In the genomic region with DNA sequence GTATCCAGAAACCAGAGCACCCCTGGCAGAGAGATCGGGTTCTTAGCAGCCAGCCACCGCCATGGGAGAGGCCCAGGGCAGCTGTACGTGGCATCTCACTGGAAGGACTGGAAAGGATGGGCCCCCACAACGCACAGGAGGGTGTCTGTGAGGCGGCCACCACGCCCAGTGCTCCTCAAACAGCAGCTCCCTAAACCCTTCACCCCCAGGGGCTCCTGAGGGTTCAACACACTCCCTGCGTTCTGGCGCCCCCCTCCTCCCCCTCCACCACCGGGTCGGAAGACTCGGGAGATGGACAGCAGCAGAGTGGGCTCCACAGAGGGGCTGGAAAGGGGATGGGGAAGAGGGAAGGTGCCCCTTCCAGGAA, we compare ENCODE assay signal across 9 cellular contexts. TPM values are rescaled to one million over a fixed set of nuclear protein-coding genes. Genes with fewer than 3 reads are reported as not detected.
DNase-seq lines count a peak whose midpoint lies in the region; ATAC-seq and TF ChIP-seq lines count a peak whose summit lies in the region.
"Had no signal": no experiment of that assay in that cellular context is flagged by ENCODE, and none has a peak within 500 bp of the region (broad histone marks: within the 10 kb centered on the region; RNA-seq: fewer than 3 reads in every experiment).

No MANE protein-coding gene starts in this region.

- H3K4me3 ChIP-seq in DOHH2 (ENCODE audit: low read length), result peak overlapping the region; percentile 94
- H3K4me3 ChIP-seq in colonic mucosa, result peak overlapping the region; percentile 30
- peak overlapping the region; percentile 48 for H3K4me3 ChIP-seq in ovary

- WGBS in ovary, 3 donors, result 22 to 35% (median 31%) methylated on average over 11 of the region's 11 CpGs

- TF ChIP-seq CTCF in DOHH2 (IDR thresholded peaks at IDR 0.05; ENCODE audit: low read depth, low read length, poor library complexity, severe bottlenecking) (no peak), colonic mucosa (IDR thresholded peaks at IDR 0.05) (no peak), ovary (IDR thresholded peaks at IDR 0.05) (no peak)

- no peaks in the 10 kb centered on the region for H3K9me2 ChIP-seq in DOHH2 (replicated peaks; ENCODE audit: control insufficient read depth, low read length)

- H3K4me1 ChIP-seq in DOHH2 (ENCODE audit: control insufficient read depth, low read length) (peaks cover 27% of the 10 kb centered on the region), colonic mucosa (no peaks in the 10 kb centered on the region), ovary (ENCODE audit: insufficient read depth) (peaks cover 4% of the 10 kb centered on the region)

- peak overlapping the region in 1 of 2 donors; percentile 12 for H3K9ac ChIP-seq in colonic mucosa (ENCODE audit: low read depth in 2 of 2, low read length in 2 of 2)

- H3K27ac ChIP-seq in DOHH2 (ENCODE audit: low read depth, low read length) (0 out of 2 replicates have a peak overlapping the region, but pooled peaks have one; percentile 17), colonic mucosa (no peak overlapping the region), ovary (peak overlapping the region; percentile 51 to 57)

- H3K27me3 ChIP-seq in DOHH2 (ENCODE audit: control insufficient read depth, low read length), result no peaks in the 10 kb centered on the region
- H3K27me3 ChIP-seq in colonic mucosa, result peaks cover 24% of the 10 kb centered on the region
- H3K27me3 ChIP-seq in ovary, result no peaks in the 10 kb centered on the region

- H3K4me2 ChIP-seq in DOHH2 (ENCODE audit: low read length), result peak overlapping the region; percentile 94

- TF ChIP-seq EP300 in ovary (IDR thresholded peaks at IDR 0.05), result no peak

- ATAC-seq in HG03520 (IDR thresholded peaks at IDR 0.05; ENCODE audit: unreplicated experiment) (no peak), GM19324 (IDR thresholded peaks at IDR 0.05; ENCODE audit: low FRiP score, unreplicated experiment) (no peak)

- H3K9me3 ChIP-seq in DOHH2 (ENCODE audit: control insufficient read depth, insufficient read depth, low read length), result no peaks in the 10 kb centered on the region
- no peaks in the 10 kb centered on the region for H3K9me3 ChIP-seq in colonic mucosa
- no peaks in the 10 kb centered on the region for H3K9me3 ChIP-seq in ovary

- intact Hi-C loops in colonic mucosa (cut with DNase I), result no loop called here
- intact Hi-C loops in ovary (cut with DNase I), result no loop called here

- H3K36me3 ChIP-seq in DOHH2 (ENCODE audit: control insufficient read depth, low read length), result peaks cover 38% of the 10 kb centered on the region
- H3K36me3 ChIP-seq in colonic mucosa, result no peaks in the 10 kb centered on the region
- no peaks in the 10 kb centered on the region for H3K36me3 ChIP-seq in ovary

- peaks cover 31% of the 10 kb centered on the region for H3K79me2 ChIP-seq in DOHH2 (ENCODE audit: control insufficient read depth, low read length)

- no peaks in the 10 kb centered on the region for H3F3A ChIP-seq in DOHH2 (ENCODE audit: control insufficient read depth, insufficient read depth)

- 0 out of 2 replicates have a peak, but pooled peaks cover 3% of the 10 kb centered on the region for H4K20me1 ChIP-seq in DOHH2 (ENCODE audit: control insufficient read depth, insufficient read depth, low read depth, low read length)

- DNase-seq in NCI-H69 (lab: John Stamatoyannopoulos, UW) (peak; percentile 55), colonic mucosa (no peak), ovary (no peak), NCI-H82 treated with DMSO at 0.1 percent for 48 hours (lab: John Stamatoyannopoulos, UW; ENCODE audit: unreplicated experiment) (no peak)
- DNase-seq in stimulated activated CD4-positive, alpha-beta T cell treated with anti-CD3 and anti-CD28 coated beads, Interleukin-2, amount 100 ng/mL, for 24 hours, result no peak
- DNase-seq: KBM-7 had no signal

- no peak for TF ChIP-seq POLR2A in ovary (IDR thresholded peaks at IDR 0.05)

RNA-seq across cellular contexts. Expression of a gene that starts 1.1 kb away (rescaled TPM):
- total RNA-seq in colonic mucosa, result 1 to 10 TPM; 2.0 to 2.6 TPM
- 10 to 100 TPM in 6 of 7 donors, 1 to 10 TPM in 1; 7.9 to 35.3 (median 23.3) TPM for total RNA-seq in ovary
- 10 to 100 TPM in 1 of 2 donors, under 1 TPM in 1; 0.87 to 26.5 TPM for polyA plus RNA-seq in ovary

RNA-seq across cellular contexts. Expression of a gene that starts 9.4 kb away (rescaled TPM):
- total RNA-seq in colonic mucosa, result 10 to 100 TPM; 40.5 to 59.1 TPM
- 10 to 100 TPM; 24.9 to 44.6 (median 41.1) TPM for total RNA-seq in ovary
- polyA plus RNA-seq in ovary, result 10 to 100 TPM in 1 of 2 donors, 1 to 10 TPM in 1; 2.3 to 33.2 TPM

RNA-seq across cellular contexts. Expression of a gene that starts 9.8 kb away (rescaled TPM):
- 1 to 10 TPM; 1.3 to 1.9 TPM for total RNA-seq in colonic mucosa
- total RNA-seq in ovary, result 10 to 100 TPM in 4 of 7 donors, 1 to 10 TPM in 3; 2.0 to 31.6 (median 12.0) TPM
- polyA plus RNA-seq in ovary, result 10 to 100 TPM in 1 of 2 donors, under 1 TPM in 1; 0.92 to 13.0 TPM

RNA-seq across cellular contexts. Expression of a gene that starts 15.6 kb away (rescaled TPM):
- total RNA-seq in colonic mucosa (10 to 100 TPM; 19.2 to 33.4 TPM), ovary (10 to 100 TPM; 35.9 to 52.2 (median 40.8) TPM)
- polyA plus RNA-seq in ovary, result 10 to 100 TPM in 1 of 2 donors, 1 to 10 TPM in 1; 7.5 to 42.6 TPM

RNA-seq across cellular contexts. Expression of a gene that starts 47.0 kb away (rescaled TPM):
- 100 to 1,000 TPM; 270 to 339 TPM for total RNA-seq in colonic mucosa
- total RNA-seq in ovary, result 100 to 1,000 TPM; 121 to 274 (median 229) TPM
- 100 to 1,000 TPM in 1 of 2 donors, 10 to 100 TPM in 1; 26.5 to 135 TPM for polyA plus RNA-seq in ovary

Comparison
In these comparisons a context has a peak if more than half of its experiments do, and no peak if none do; other contexts are left out.
1. H3K4me3 ChIP-seq: peak in every context shown above with its lines; median percentile 94 in DOHH2; 48 in ovary; 30 in colonic mucosa.